In genomic region chr12:74021937-74022336, GRCh38 we compare ENCODE assay signal across 7 cellular contexts.
DNase-seq lines count a peak whose midpoint lies in the region; ATAC-seq lines count a peak whose summit lies in the region.

No MANE protein-coding gene starts in this region.

- in situ Hi-C loops in T47D (cut with HindIII; ENCODE audit: low pct_unique_long_range_greater_than_20kb, low sequenced_read_pairs), result no loop called here

- DNase-seq in EH (ENCODE audit: low read depth) (peak; percentile 1), NCI-H748 (lab: John Stamatoyannopoulos, UW; ENCODE audit: unreplicated experiment) (peak; percentile 66), T47D (ENCODE audit: low read depth in 1 of 2, low spot score in 1 of 2) (peak; percentile 18 to 88), left lobe of liver (ENCODE audit: low spot score) (peak; percentile 66), middle frontal gyrus (ENCODE audit: extremely low spot score, low spot score) (no peak)

- ATAC-seq in GM19043 (IDR thresholded peaks at IDR 0.05; ENCODE audit: low read depth, unreplicated experiment) (peak; percentile 98), HG03095 (IDR thresholded peaks at IDR 0.05; ENCODE audit: unreplicated experiment) (peak; percentile 99), left lobe of liver (peak; percentile 100)
